1 cellular context compared by ENCODE assay signal in the genomic region with DNA sequence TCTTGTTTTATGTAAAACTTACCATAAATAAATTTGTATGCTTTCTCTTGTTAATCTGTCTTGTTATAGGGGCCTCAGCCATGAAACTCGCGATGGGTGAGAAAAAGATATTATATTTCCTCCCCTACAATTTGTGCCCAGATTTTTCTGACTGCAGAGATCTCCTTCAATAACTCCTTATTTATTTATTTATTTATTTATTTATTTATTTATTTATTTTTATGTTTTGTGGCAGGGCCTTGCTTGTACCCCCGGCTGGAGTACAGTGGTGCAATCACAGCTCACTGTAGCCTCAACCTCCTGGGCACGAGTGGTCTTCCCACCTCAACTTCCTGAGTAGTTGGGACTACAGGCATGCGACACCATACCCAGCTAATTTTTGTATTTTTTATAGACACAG.
TF ChIP-seq lines count a peak whose summit lies in the region.

No MANE protein-coding gene starts in this region.

TF ChIP-seq in HEK293, 187 proteins besides CTCF, POLR2A, EP300 and RAD21 (continued from another document):
- TF ChIP-seq, protein P1, sequence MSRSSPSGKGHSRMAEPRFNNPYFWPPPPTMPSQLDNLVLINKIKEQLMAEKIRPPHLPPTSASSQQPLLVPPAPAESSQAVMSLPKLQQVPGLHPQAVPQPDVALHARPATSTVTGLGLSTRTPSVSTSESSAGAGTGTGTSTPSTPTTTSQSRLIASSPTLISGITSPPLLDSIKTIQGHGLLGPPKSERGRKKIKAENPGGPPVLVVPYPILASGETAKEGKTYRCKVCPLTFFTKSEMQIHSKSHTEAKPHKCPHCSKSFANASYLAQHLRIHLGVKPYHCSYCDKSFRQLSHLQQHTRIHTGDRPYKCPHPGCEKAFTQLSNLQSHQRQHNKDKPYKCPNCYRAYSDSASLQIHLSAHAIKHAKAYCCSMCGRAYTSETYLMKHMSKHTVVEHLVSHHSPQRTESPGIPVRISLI (tag by site-specific recombination; IDR thresholded peaks at IDR 0.05): no peak
- TF ChIP-seq ZBTB10 (tag by site-specific recombination; IDR thresholded peaks at IDR 0.05): no peak
- TF ChIP-seq ZNF521 (tag by site-specific recombination; IDR thresholded peaks at IDR 0.05): no peak
- no peak for TF ChIP-seq KLF8 (tag by site-specific recombination; IDR thresholded peaks at IDR 0.05)
- TF ChIP-seq ZBTB17 (tag by site-specific recombination; IDR thresholded peaks at IDR 0.05): no peak
- no peak for TF ChIP-seq ZNF785 (tag by site-specific recombination; IDR thresholded peaks at IDR 0.05)
- no peak for TF ChIP-seq SP7 (tag by site-specific recombination; IDR thresholded peaks at IDR 0.05)
- TF ChIP-seq ZNF157 (tag by site-specific recombination; IDR thresholded peaks at IDR 0.05): no peak
- TF ChIP-seq ZNF677 (tag by site-specific recombination; IDR thresholded peaks at IDR 0.05): no peak
- TF ChIP-seq PRDM1 (tag by site-specific recombination; IDR thresholded peaks at IDR 0.05): no peak
- no peak for TF ChIP-seq ZFP69B (tag by site-specific recombination; IDR thresholded peaks at IDR 0.05)
- TF ChIP-seq ZNF777 (tag by site-specific recombination; IDR thresholded peaks at IDR 0.05; ENCODE audit: borderline replicate concordance): no peak
- TF ChIP-seq TCF7L2 (IDR thresholded peaks at IDR 0.05; ENCODE audit: borderline replicate concordance, low read depth, low read length): no peak
- TF ChIP-seq ZNF510 (tag by site-specific recombination; IDR thresholded peaks at IDR 0.05; ENCODE audit: insufficient replicate concordance): peak; percentile 25
- no peak for TF ChIP-seq ZNF776 (tag by site-specific recombination; IDR thresholded peaks at IDR 0.05; ENCODE audit: borderline replicate concordance)
- TF ChIP-seq, protein P2, sequence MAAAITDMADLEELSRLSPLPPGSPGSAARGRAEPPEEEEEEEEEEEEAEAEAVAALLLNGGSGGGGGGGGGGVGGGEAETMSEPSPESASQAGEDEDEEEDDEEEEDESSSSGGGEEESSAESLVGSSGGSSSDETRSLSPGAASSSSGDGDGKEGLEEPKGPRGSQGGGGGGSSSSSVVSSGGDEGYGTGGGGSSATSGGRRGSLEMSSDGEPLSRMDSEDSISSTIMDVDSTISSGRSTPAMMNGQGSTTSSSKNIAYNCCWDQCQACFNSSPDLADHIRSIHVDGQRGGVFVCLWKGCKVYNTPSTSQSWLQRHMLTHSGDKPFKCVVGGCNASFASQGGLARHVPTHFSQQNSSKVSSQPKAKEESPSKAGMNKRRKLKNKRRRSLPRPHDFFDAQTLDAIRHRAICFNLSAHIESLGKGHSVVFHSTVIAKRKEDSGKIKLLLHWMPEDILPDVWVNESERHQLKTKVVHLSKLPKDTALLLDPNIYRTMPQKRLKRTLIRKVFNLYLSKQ (tag by site-specific recombination; IDR thresholded peaks at IDR 0.05; ENCODE audit: borderline replicate concordance): no peak
- TF ChIP-seq, protein P3, sequence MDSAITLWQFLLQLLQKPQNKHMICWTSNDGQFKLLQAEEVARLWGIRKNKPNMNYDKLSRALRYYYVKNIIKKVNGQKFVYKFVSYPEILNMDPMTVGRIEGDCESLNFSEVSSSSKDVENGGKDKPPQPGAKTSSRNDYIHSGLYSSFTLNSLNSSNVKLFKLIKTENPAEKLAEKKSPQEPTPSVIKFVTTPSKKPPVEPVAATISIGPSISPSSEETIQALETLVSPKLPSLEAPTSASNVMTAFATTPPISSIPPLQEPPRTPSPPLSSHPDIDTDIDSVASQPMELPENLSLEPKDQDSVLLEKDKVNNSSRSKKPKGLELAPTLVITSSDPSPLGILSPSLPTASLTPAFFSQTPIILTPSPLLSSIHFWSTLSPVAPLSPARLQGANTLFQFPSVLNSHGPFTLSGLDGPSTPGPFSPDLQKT (IDR thresholded peaks at IDR 0.05; ENCODE audit: borderline replicate concordance, low read depth, low read length): no peak
- TF ChIP-seq ZNF37A (tag by site-specific recombination; IDR thresholded peaks at IDR 0.05): no peak
- TF ChIP-seq ZNF837 (tag by site-specific recombination; IDR thresholded peaks at IDR 0.05): no peak
- peak; percentile 33; the same call in 1 of the 2 replicates for TF ChIP-seq ZNF341 (tag by site-specific recombination; IDR thresholded peaks at IDR 0.05; ENCODE audit: low read depth)
- TF ChIP-seq ZNF394 (tag by site-specific recombination; IDR thresholded peaks at IDR 0.05; ENCODE audit: borderline replicate concordance): peak; percentile 92
- no peak for TF ChIP-seq ZNF596 (tag by site-specific recombination; IDR thresholded peaks at IDR 0.05)
